In the genomic region with DNA sequence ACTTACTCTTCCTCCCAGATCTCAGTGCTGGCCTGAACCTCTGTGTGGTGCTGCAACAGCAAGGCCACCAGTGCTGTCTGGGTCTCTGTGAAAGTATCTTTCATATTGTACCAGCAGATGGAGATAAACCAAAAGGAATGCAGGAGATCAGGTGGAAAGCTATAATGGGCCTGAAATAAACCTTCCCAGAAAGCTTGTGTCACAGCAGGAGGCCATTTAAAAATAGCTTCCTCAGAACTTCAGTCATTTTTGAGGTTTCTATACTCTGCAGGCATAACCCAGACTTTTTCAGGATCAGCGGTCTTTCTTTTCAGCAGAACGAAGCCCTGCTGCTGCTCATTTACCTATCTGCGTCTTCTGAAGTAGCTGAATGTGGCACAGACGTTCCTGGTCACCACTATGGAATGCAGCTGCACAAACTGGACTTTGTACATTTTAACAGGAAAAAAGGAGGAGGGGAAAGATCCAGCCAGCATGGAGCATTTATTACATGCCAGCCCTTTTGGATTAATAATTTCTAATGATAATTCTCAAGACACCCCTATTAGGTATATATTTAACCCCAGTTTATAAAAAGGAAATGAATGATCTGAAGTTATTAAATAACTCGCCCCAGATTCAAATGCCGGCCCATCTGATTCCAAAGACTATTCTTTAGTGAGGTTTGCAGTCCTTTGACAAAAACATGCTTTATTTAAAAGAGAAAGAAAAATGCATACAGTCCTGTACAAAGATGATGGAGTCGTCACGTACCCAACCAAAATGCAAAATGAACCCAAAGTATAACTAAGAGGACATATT, we compare ENCODE assay signal across 8 cellular contexts.
DNase-seq lines count a peak whose midpoint lies in the region; ATAC-seq and TF ChIP-seq lines count a peak whose summit lies in the region.

No MANE protein-coding gene starts in this region.

- DNase-seq in COLO829 (ENCODE audit: low spot score): peak; percentile 84
- peak; percentile 65 for DNase-seq in HS-5 (ENCODE audit: low read depth)
- peak; percentile 85 for DNase-seq in RKO (ENCODE audit: low spot score)
- DNase-seq in dermis blood vessel endothelial cell: peak; percentile 77
- DNase-seq in lung microvascular endothelial cell (ENCODE audit: low read depth in 2 of 2): peak; percentile 74 to 80
- DNase-seq in lower leg skin (ENCODE audit: low spot score in 2 of 2): no peak

- ATAC-seq in GM18858 (IDR thresholded peaks at IDR 0.05; ENCODE audit: unreplicated experiment) (peak; percentile 47), HG03457 (IDR thresholded peaks at IDR 0.05; ENCODE audit: unreplicated experiment) (no peak)

- intact Hi-C loops in lower leg skin (cut with DNase I; ENCODE audit: low total_unique reads): loop anchor here (5.0 kb wide), 1 partner anchor 391 kb away; no protein-coding TSS in a partner anchor

- TF ChIP-seq POLR2A in lower leg skin (IDR thresholded peaks at IDR 0.05): no peak

- WGBS in lower leg skin, 2 donors: 73 to 87% methylated on average over 8 of the region's 8 CpGs

- no peak overlapping the region for H3K4me3 ChIP-seq in lower leg skin (ENCODE audit: low read depth, poor library complexity, severe bottlenecking)

- no peak for TF ChIP-seq CTCF in lower leg skin (IDR thresholded peaks at IDR 0.05)

Comparison
In these comparisons a context has a peak if more than half of its experiments do, and no peak if none do; other contexts are left out.
1. DNase-seq: peak in COLO829 (single experiment), HS-5 (single experiment), RKO (single experiment), dermis blood vessel endothelial cell (single experiment) and lung microvascular endothelial cell (2 of 2); none in lower leg skin (0 of 2).